Comparison of ENCODE assay signal across 21 cellular contexts in the genomic region with DNA sequence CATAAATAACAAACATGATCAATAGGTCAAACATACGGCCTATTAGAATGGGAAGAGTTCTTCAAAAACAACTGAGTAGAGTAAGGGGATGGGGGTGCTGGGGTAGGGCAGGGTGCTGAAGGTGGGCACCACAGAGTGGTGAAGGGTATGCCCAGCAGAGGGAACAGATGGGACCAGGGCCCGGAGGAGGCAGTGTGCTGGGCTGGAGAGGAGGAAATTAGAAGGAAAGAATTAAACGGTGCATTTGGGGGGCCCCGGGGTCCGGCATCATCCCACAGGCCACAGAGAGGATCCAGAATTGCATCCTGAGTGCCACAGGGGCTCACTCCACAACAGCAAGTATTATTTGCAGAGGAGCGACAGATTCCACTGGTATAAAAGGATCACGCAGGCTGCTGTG.
DNase-seq lines count a peak whose midpoint lies in the region; ATAC-seq and TF ChIP-seq lines count a peak whose summit lies in the region.
"Had no signal": no experiment of that assay in that cellular context is flagged by ENCODE, and none has a peak within 500 bp of the region (broad histone marks: within the 10 kb centered on the region; RNA-seq: fewer than 3 reads in every experiment).

No MANE protein-coding gene starts in this region.

- H3K9me3 ChIP-seq in heart right ventricle: no peaks in the 10 kb centered on the region
- H3K9me3 ChIP-seq in tibial artery: no peaks in the 10 kb centered on the region

- DNase-seq in Right ventricle myocardium inferior (ENCODE audit: missing footprints) (peak; percentile 13), heart right ventricle (no peak), chondrocyte (ENCODE audit: low spot score) (peak; percentile 52), neural crest cell (ENCODE audit: low read depth, low spot score) (no peak), tibial artery (peak; percentile 5 to 11), cerebellum (ENCODE audit: low spot score) (no peak), NOMO-1 treated with dmso at 0.1 percent for 144 hours (lab: John Stamatoyannopoulos, UW; ENCODE audit: unreplicated experiment) (no peak)
- DNase-seq: CD4-positive, CD25-positive, alpha-beta regulatory T cell; HCEC 1CT; NCI-H1048; NCI-H1417; NCI-H1694; NCI-H2029 treated with DMSO at 0.1 percent for 48 hours; NCI-H446 treated with DMSO at 0.1 percent for 48 hours; NCI-H526; NCI-H82; SIG-M5 had no signal

- H3K4me3 ChIP-seq in heart right ventricle: no peak overlapping the region
- H3K4me3 ChIP-seq in tibial artery: no peak overlapping the region
- H3K4me3 ChIP-seq: GM23338, SK-N-MC had no signal

- H3K36me3 Mint-ChIP-seq in chondrocyte (ENCODE audit: low read depth): peaks cover 2% of the 10 kb centered on the region
- H3K36me3 Mint-ChIP-seq in neural crest cell (ENCODE audit: low read depth): no peaks in the 10 kb centered on the region
- H3K36me3 Mint-ChIP-seq: CD4-positive, CD25-positive, alpha-beta regulatory T cell had no signal

- H3K27me3 Mint-ChIP-seq in chondrocyte (ENCODE audit: low read depth) (no peaks in the 10 kb centered on the region), neural crest cell (ENCODE audit: low read depth) (peaks cover 15% of the 10 kb centered on the region)

- H3K4me3 Mint-ChIP-seq in chondrocyte (ENCODE audit: unreplicated experiment) (no peak overlapping the region), neural crest cell (no peak overlapping the region)
- H3K4me3 Mint-ChIP-seq: CD4-positive, CD25-positive, alpha-beta regulatory T cell; GM23338 had no signal

- H3K27ac Mint-ChIP-seq in chondrocyte (ENCODE audit: unreplicated experiment) (no peak overlapping the region), neural crest cell (ENCODE audit: unreplicated experiment) (peak overlapping the region; percentile 36)
- H3K27ac Mint-ChIP-seq: CD4-positive, CD25-positive, alpha-beta regulatory T cell; GM23338 had no signal

- H3K27me3 ChIP-seq in heart right ventricle: peaks cover 0 to 4% (median 0%) of the 10 kb centered on the region in 7 donors
- peaks cover 0 to 32% of the 10 kb centered on the region in 2 donors for H3K27me3 ChIP-seq in tibial artery

- H3K9me3 Mint-ChIP-seq in chondrocyte (ENCODE audit: low read depth): no peaks in the 10 kb centered on the region
- H3K9me3 Mint-ChIP-seq in neural crest cell: no peaks in the 10 kb centered on the region
- H3K9me3 Mint-ChIP-seq: GM23338 had no signal

- 75 to 94% methylated on average over 7 of the region's 7 CpGs for WGBS in heart right ventricle, 2 donors

- intact Hi-C loops in Right ventricle myocardium inferior (cut with DNase I) (no loop called here), heart right ventricle (cut with DNase I) (no loop called here), tibial artery (cut with DNase I; ENCODE audit: low total_unique reads) (no loop called here)

- no peak for ATAC-seq in Right ventricle myocardium inferior
- no peak for ATAC-seq in heart right ventricle
- ATAC-seq in HG02623 (IDR thresholded peaks at IDR 0.05; ENCODE audit: unreplicated experiment): no peak

- TF ChIP-seq CTCF in heart right ventricle (IDR thresholded peaks at IDR 0.05) (no peak), chondrocyte (IDR thresholded peaks at IDR 0.05) (no peak), neural crest cell (conservative IDR thresholded peaks at IDR 0.05) (no peak), tibial artery (IDR thresholded peaks at IDR 0.05) (no peak)

- peaks cover 0 to 5% (median 0%) of the 10 kb centered on the region in 9 donors for H3K4me1 ChIP-seq in heart right ventricle
- H3K4me1 ChIP-seq in tibial artery: no peaks in the 10 kb centered on the region

- H3K4me1 Mint-ChIP-seq in chondrocyte (ENCODE audit: low read depth): peaks cover 46% of the 10 kb centered on the region
- H3K4me1 Mint-ChIP-seq in neural crest cell: peaks cover 6% of the 10 kb centered on the region
- H3K4me1 Mint-ChIP-seq: CD4-positive, CD25-positive, alpha-beta regulatory T cell had no signal

- H3K27ac ChIP-seq in heart right ventricle: no peak overlapping the region
- H3K27ac ChIP-seq in tibial artery: no peak overlapping the region
- H3K27ac ChIP-seq: RWPE1, SK-N-MC had no signal

- H3K36me3 ChIP-seq in heart right ventricle (no peaks in the 10 kb centered on the region), tibial artery (no peaks in the 10 kb centered on the region)

Comparison
In these comparisons a context has a peak if more than half of its experiments do, and no peak if none do; other contexts are left out.
1. DNase-seq: peak in Right ventricle myocardium inferior (single experiment), chondrocyte (single experiment) and tibial artery (2 of 2); none in heart right ventricle (0 of 2), neural crest cell (single experiment), cerebellum (single experiment) and NOMO-1 treated with dmso at 0.1 percent for 144 hours (single experiment).